In the genomic region with DNA sequence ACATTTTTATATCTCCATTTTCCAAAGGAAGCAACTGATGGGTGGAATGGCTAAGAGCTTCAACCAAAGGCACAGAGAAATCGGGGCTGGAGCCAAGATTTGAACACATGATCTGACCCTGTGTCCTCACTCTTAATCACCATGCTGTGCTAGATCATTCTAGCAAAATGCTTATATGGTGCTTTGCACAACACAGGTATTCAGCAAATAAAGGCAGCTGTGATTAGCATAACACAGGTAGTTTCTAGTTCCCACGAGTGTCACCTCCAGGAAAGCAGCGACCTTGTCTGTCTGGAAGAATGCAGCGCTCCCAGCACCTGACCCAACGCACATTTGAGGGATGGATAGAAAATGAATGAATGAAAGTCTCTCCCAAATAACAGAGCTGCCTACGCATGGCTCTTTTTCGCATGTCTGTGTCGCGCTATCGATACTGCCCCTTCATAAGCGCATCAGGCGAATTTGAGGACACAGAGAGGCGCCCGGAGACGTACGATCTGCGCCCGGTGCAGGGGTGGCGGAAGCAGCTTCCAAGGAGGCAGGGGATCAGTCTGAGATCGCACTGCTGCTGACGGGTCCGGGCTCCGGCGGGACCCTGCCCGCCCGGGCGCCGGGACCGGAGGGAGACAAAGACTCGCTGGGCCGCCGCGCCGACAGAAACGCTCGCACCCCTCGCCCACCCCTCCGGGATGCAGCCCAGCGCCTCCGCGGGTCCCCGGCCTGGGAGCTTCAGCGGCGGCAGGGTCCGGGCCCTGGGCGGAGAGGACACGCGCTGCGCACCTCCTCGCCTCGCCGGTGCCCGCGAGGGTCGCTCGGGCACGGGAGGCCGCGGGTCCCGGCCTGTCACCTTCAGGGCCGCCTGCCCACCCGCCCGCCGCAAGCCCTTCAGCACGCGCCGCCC, we compare ENCODE assay signal across 8 cellular contexts. TPM values are rescaled to one million over a fixed set of nuclear protein-coding genes. Genes with fewer than 3 reads are reported as not detected.
A peak's percentile ranks its signal among the peaks of the same experiment; 100 is the strongest.
DNase-seq lines count a peak whose midpoint lies in the region; ATAC-seq and TF ChIP-seq lines count a peak whose summit lies in the region.

No MANE protein-coding gene starts in this region.

- H2AFZ ChIP-seq in DND-41 (ENCODE audit: low read depth, low read length), result peak overlapping the region; percentile 70

- H4K20me1 ChIP-seq in DND-41 (ENCODE audit: insufficient read depth, low read length), result peaks cover 45% of the 10 kb centered on the region

- H3K27me3 ChIP-seq in DND-41 (ENCODE audit: insufficient read depth, low read length, poor library complexity), result no peaks in the 10 kb centered on the region

- H3K4me1 ChIP-seq in DND-41 (ENCODE audit: insufficient read depth, low read length), result peaks cover 28% of the 10 kb centered on the region

- H3K36me3 ChIP-seq in DND-41 (ENCODE audit: insufficient read depth, low read length), result no peaks in the 10 kb centered on the region

- H3K4me2 ChIP-seq in DND-41 (ENCODE audit: insufficient read depth, low read length), result peak overlapping the region; percentile 87

- H3K9ac ChIP-seq in DND-41 (ENCODE audit: low read depth, low read length), result peak overlapping the region; percentile 71

- H3K79me2 ChIP-seq in DND-41 (ENCODE audit: insufficient read depth, low read length), result peaks cover 55% of the 10 kb centered on the region

- H3K4me3 Mint-ChIP-seq in activated T-helper 1 cell treated with anti-CD3 and anti-CD28 coated beads, Interleukin-12 subunit alpha, Interleukin-12 subunit beta, Interleukin-2, Interleukin-4 antibody, amounts not matched to agents 30 ng/mL and 10 ng/mL and 1 ng/mL, durations not matched to agents 14 hours and 24 hours and 36 hours, result peak overlapping the region; percentile 90
- H3K4me3 Mint-ChIP-seq in progenitor cell of endocrine pancreas (ENCODE audit: low read depth), result peak overlapping the region; percentile 92

- H3K9me3 Mint-ChIP-seq in activated T-helper 1 cell treated with anti-CD3 and anti-CD28 coated beads, Interleukin-12 subunit alpha, Interleukin-12 subunit beta, Interleukin-2, Interleukin-4 antibody, amounts not matched to agents 30 ng/mL and 10 ng/mL and 1 ng/mL, durations not matched to agents 14 hours and 24 hours and 36 hours, result no peaks in the 10 kb centered on the region
- no peaks in the 10 kb centered on the region for H3K9me3 Mint-ChIP-seq in progenitor cell of endocrine pancreas (ENCODE audit: low read depth)

- intact Hi-C loops in activated T-helper 1 cell treated with anti-CD3 and anti-CD28 coated beads, Interleukin-12 subunit alpha, Interleukin-12 subunit beta, Interleukin-2, Interleukin-4 antibody, amounts not matched to agents 30 ng/mL and 10 ng/mL and 1 ng/mL, durations not matched to agents 14 hours and 24 hours and 36 hours (cut with micrococcal nuclease), result loop anchor here (2.0 to 10.0 kb wide), 3 partner anchors 101 to 1346 kb away; a partner anchor contains a TSS

- no peaks in the 10 kb centered on the region for H3K9me3 ChIP-seq in DND-41 (ENCODE audit: insufficient read depth, low read length, severe bottlenecking)

- ATAC-seq in DND-41 (ENCODE audit: insufficient read depth, low read depth) (peak; percentile 30), GM21360 (IDR thresholded peaks at IDR 0.05; ENCODE audit: unreplicated experiment) (peak; percentile 32)

- peaks cover 28% of the 10 kb centered on the region for H3K4me1 Mint-ChIP-seq in activated T-helper 1 cell treated with anti-CD3 and anti-CD28 coated beads, Interleukin-12 subunit alpha, Interleukin-12 subunit beta, Interleukin-2, Interleukin-4 antibody, amounts not matched to agents 30 ng/mL and 10 ng/mL and 1 ng/mL, durations not matched to agents 14 hours and 24 hours and 36 hours (ENCODE audit: low read depth)
- peaks cover 22% of the 10 kb centered on the region for H3K4me1 Mint-ChIP-seq in progenitor cell of endocrine pancreas (ENCODE audit: low read depth)

- H3K4me3 ChIP-seq in DND-41 (ENCODE audit: low read depth in 1 of 2, low read length in 2 of 2), result peak overlapping the region; percentile 57 to 97; a peak in 3 of 4 replicates

- no peaks in the 10 kb centered on the region for H3K27me3 Mint-ChIP-seq in activated T-helper 1 cell treated with anti-CD3 and anti-CD28 coated beads, Interleukin-12 subunit alpha, Interleukin-12 subunit beta, Interleukin-2, Interleukin-4 antibody, amounts not matched to agents 30 ng/mL and 10 ng/mL and 1 ng/mL, durations not matched to agents 14 hours and 24 hours and 36 hours (ENCODE audit: insufficient read depth)
- H3K27me3 Mint-ChIP-seq in progenitor cell of endocrine pancreas, result no peaks in the 10 kb centered on the region

- H3K36me3 Mint-ChIP-seq in activated T-helper 1 cell treated with anti-CD3 and anti-CD28 coated beads, Interleukin-12 subunit alpha, Interleukin-12 subunit beta, Interleukin-2, Interleukin-4 antibody, amounts not matched to agents 30 ng/mL and 10 ng/mL and 1 ng/mL, durations not matched to agents 14 hours and 24 hours and 36 hours (ENCODE audit: low read depth), result peaks cover 6% of the 10 kb centered on the region
- peaks cover 1% of the 10 kb centered on the region for H3K36me3 Mint-ChIP-seq in progenitor cell of endocrine pancreas (ENCODE audit: insufficient read depth)

- peak overlapping the region; percentile 72 for H3K27ac Mint-ChIP-seq in activated T-helper 1 cell treated with anti-CD3 and anti-CD28 coated beads, Interleukin-12 subunit alpha, Interleukin-12 subunit beta, Interleukin-2, Interleukin-4 antibody, amounts not matched to agents 30 ng/mL and 10 ng/mL and 1 ng/mL, durations not matched to agents 14 hours and 24 hours and 36 hours
- peak overlapping the region; percentile 95 for H3K27ac Mint-ChIP-seq in progenitor cell of endocrine pancreas

- peak overlapping the region; percentile 2; the same call in 1 of the 2 replicates for H3K27ac ChIP-seq in DND-41 (ENCODE audit: low read length)

- DNase-seq in DND-41, result peak; percentile 45
- peak; percentile 20 for DNase-seq in HT1080 (ENCODE audit: low read depth)
- peak; percentile 22 for DNase-seq in activated T-helper 1 cell treated with anti-CD3 and anti-CD28 coated beads, Interleukin-12 subunit alpha, Interleukin-12 subunit beta, Interleukin-2, Interleukin-4 antibody, amounts not matched to agents 30 ng/mL and 10 ng/mL and 1 ng/mL, durations not matched to agents 14 hours and 24 hours and 36 hours (ENCODE audit: low spot score)
- DNase-seq in globus pallidus (ENCODE audit: low spot score), result peak; percentile 24
- no peak for DNase-seq in progenitor cell of endocrine pancreas (ENCODE audit: low spot score, unreplicated experiment)
- DNase-seq in SIG-M5 (lab: John Stamatoyannopoulos, UW), result no peak
- DNase-seq in cerebellar nuclear complex (lab: John Stamatoyannopoulos, UW), result no peak

- TF ChIP-seq CTCF in DND-41 (IDR thresholded peaks at IDR 0.05; ENCODE audit: borderline replicate concordance, extremely low read depth, low read length, poor library complexity, severe bottlenecking), result no peak
- TF ChIP-seq CTCF in progenitor cell of endocrine pancreas (IDR thresholded peaks at IDR 0.05; ENCODE audit: unreplicated experiment), result no peak

RNA-seq across cellular contexts. Expression of a gene that starts 0.6 kb away (rescaled TPM):
- 8.5 and 8.6 TPM in 2 replicates for total RNA-seq in HT1080 (2014; rRNA removed; shearing (Covaris generic))
- polyA plus RNA-seq in HT1080 (2015; cell fraction: cytosol; rRNA removed), result 18.4 and 19.2 TPM in 2 replicates
- polyA plus RNA-seq in HT1080 (2015; cell fraction: nucleus; rRNA removed), result 25.3 and 30.1 TPM in 2 replicates
- total RNA-seq in activated T-helper 1 cell treated with anti-CD3 and anti-CD28 coated beads, Interleukin-12 subunit alpha, Interleukin-12 subunit beta, Interleukin-2, Interleukin-4 antibody, amounts not matched to agents 30 ng/mL and 10 ng/mL and 1 ng/mL, durations not matched to agents 14 hours and 24 hours and 36 hours, result 39.6 and 41.4 TPM in 2 replicates
- 56.8 and 59.3 TPM in 2 replicates for total RNA-seq in progenitor cell of endocrine pancreas

RNA-seq across cellular contexts. Expression of a gene that starts 24.8 kb away (rescaled TPM):
- not detected in 2 replicates for total RNA-seq in HT1080 (2014; rRNA removed; shearing (Covaris generic))
- 0.06 and 0.23 TPM in 2 replicates for polyA plus RNA-seq in HT1080 (2015; cell fraction: cytosol; rRNA removed)
- polyA plus RNA-seq in HT1080 (2015; cell fraction: nucleus; rRNA removed), result not detected in 2 replicates
- total RNA-seq in activated T-helper 1 cell treated with anti-CD3 and anti-CD28 coated beads, Interleukin-12 subunit alpha, Interleukin-12 subunit beta, Interleukin-2, Interleukin-4 antibody, amounts not matched to agents 30 ng/mL and 10 ng/mL and 1 ng/mL, durations not matched to agents 14 hours and 24 hours and 36 hours, result not detected in 2 replicates
- not detected in 2 replicates for total RNA-seq in progenitor cell of endocrine pancreas

RNA-seq across cellular contexts. Expression of a gene that starts 25.0 kb away (rescaled TPM):
- total RNA-seq in HT1080 (2014; rRNA removed; shearing (Covaris generic)), result 1.4 and 3.1 TPM in 2 replicates
- polyA plus RNA-seq in HT1080 (2015; cell fraction: cytosol; rRNA removed), result 1.9 and 2.4 TPM in 2 replicates
- polyA plus RNA-seq in HT1080 (2015; cell fraction: nucleus; rRNA removed), result 4.7 and 4.9 TPM in 2 replicates
- total RNA-seq in activated T-helper 1 cell treated with anti-CD3 and anti-CD28 coated beads, Interleukin-12 subunit alpha, Interleukin-12 subunit beta, Interleukin-2, Interleukin-4 antibody, amounts not matched to agents 30 ng/mL and 10 ng/mL and 1 ng/mL, durations not matched to agents 14 hours and 24 hours and 36 hours, result 4.4 and 5.6 TPM in 2 replicates
- total RNA-seq in progenitor cell of endocrine pancreas, result 11.5 and 12.3 TPM in 2 replicates

Comparison
In these comparisons a context has a peak if more than half of its experiments do, and no peak if none do; other contexts are left out.
1. DNase-seq: peak in DND-41 (single experiment), HT1080 (single experiment), activated T-helper 1 cell treated with anti-CD3 and anti-CD28 coated beads, Interleukin-12 subunit alpha, Interleukin-12 subunit beta, Interleukin-2, Interleukin-4 antibody, amounts not matched to agents 30 ng/mL and 10 ng/mL and 1 ng/mL, durations not matched to agents 14 hours and 24 hours and 36 hours (single experiment) and globus pallidus (single experiment); none in progenitor cell of endocrine pancreas (single experiment), SIG-M5 (single experiment) and cerebellar nuclear complex (0 of 2).